In genomic region chr14:37153483-37153882, GRCh38 we compare ENCODE assay signal across 2 cellular contexts.
TF ChIP-seq lines count a peak whose summit lies in the region.

No MANE protein-coding gene starts in this region.

TF ChIP-seq in GM23338, 12 proteins besides CTCF, POLR2A, EP300 and RAD21 (continued from another document):
- TF ChIP-seq ZNF331 (CRISPR knock-in tag; IDR thresholded peaks at IDR 0.05; ENCODE audit: low read depth): no peak
- no peak for TF ChIP-seq ZNF462 (CRISPR knock-in tag; IDR thresholded peaks at IDR 0.05)
- no peak for TF ChIP-seq CREB1 (CRISPR knock-in tag; IDR thresholded peaks at IDR 0.05; ENCODE audit: low read depth)

TF ChIP-seq in WTC11, 78 proteins besides CTCF, POLR2A, EP300 and RAD21 (continued from another document):
- TF ChIP-seq, protein P1, sequence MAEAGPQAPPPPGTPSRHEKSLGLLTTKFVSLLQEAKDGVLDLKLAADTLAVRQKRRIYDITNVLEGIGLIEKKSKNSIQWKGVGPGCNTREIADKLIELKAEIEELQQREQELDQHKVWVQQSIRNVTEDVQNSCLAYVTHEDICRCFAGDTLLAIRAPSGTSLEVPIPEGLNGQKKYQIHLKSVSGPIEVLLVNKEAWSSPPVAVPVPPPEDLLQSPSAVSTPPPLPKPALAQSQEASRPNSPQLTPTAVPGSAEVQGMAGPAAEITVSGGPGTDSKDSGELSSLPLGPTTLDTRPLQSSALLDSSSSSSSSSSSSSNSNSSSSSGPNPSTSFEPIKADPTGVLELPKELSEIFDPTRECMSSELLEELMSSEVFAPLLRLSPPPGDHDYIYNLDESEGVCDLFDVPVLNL (CRISPR knock-in tag; IDR thresholded peaks at IDR 0.05; ENCODE audit: borderline replicate concordance, low read depth): no peak
- TF ChIP-seq ZNF219 (CRISPR knock-in tag; IDR thresholded peaks at IDR 0.05; ENCODE audit: borderline replicate concordance): no peak
- TF ChIP-seq SMAD3 (CRISPR knock-in tag; IDR thresholded peaks at IDR 0.05; ENCODE audit: borderline replicate concordance): no peak
- no peak for TF ChIP-seq ZNF317 (CRISPR knock-in tag; IDR thresholded peaks at IDR 0.05; ENCODE audit: borderline replicate concordance, low read depth)
